ENCODE assay signal across 11 cellular contexts in genomic region chr15:34154725-34155204, GRCh38. TPM values are rescaled to one million over a fixed set of nuclear protein-coding genes. Genes with fewer than 3 reads are reported as not detected.
A peak's percentile ranks its signal among the peaks of the same experiment; 100 is the strongest.
DNase-seq lines count a peak whose midpoint lies in the region; ATAC-seq and TF ChIP-seq lines count a peak whose summit lies in the region.
"Had no signal": no experiment of that assay in that cellular context is flagged by ENCODE, and none has a peak within 500 bp of the region (broad histone marks: within the 10 kb centered on the region; RNA-seq: fewer than 3 reads in every experiment).

No MANE protein-coding gene starts in this region.

- H3K4me3 ChIP-seq in BLaER1, result peak overlapping the region; percentile 0; the same call in 1 of the 2 replicates

- peak; percentile 67 for DNase-seq in HCEC 1CT
- DNase-seq in SW480 (ENCODE audit: low spot score), result peak; percentile 17
- peak; percentile 65 to 79 for DNase-seq in foreskin keratinocyte
- no peak for DNase-seq in NCI-H526 treated with DMSO at 0.1 percent for 48 hours (lab: John Stamatoyannopoulos, UW)
- no peak for DNase-seq in NCI-H2107 treated with DMSO at 0.1 percent for 48 hours (lab: John Stamatoyannopoulos, UW; ENCODE audit: unreplicated experiment)
- no peak for DNase-seq in dedifferentiated amniotic fluid mesenchymal stem cell (ENCODE audit: extremely low spot score)
- DNase-seq in NCI-H1930 (lab: John Stamatoyannopoulos, UW), result no peak
- DNase-seq: naive thymus-derived CD8-positive, alpha-beta T cell; NCI-H748 treated with DMSO at 0.1 percent for 48 hours had no signal

- peaks cover 45% of the 10 kb centered on the region for H3K9me3 ChIP-seq in BLaER1

- no peaks in the 10 kb centered on the region for H3K27me3 ChIP-seq in BLaER1
- H3K27me3 ChIP-seq in foreskin keratinocyte, result no peaks in the 10 kb centered on the region

- H3K27ac ChIP-seq in BLaER1 (no peak overlapping the region), foreskin keratinocyte (peak overlapping the region; percentile 71)

- peak; percentile 98 for ATAC-seq in foreskin keratinocyte
- ATAC-seq: naive thymus-derived CD8-positive, alpha-beta T cell; WTC11 had no signal

- H3K4me1 ChIP-seq in BLaER1, result no peaks in the 10 kb centered on the region
- no peaks in the 10 kb centered on the region for H3K4me1 ChIP-seq in foreskin keratinocyte

- no peak overlapping the region for H3K9ac ChIP-seq in BLaER1

- no peak overlapping the region for H3K4me2 ChIP-seq in BLaER1

- peaks cover 94% of the 10 kb centered on the region for H3K36me3 ChIP-seq in BLaER1

- TF ChIP-seq CTCF in foreskin keratinocyte (conservative IDR thresholded peaks at IDR 0.05), result no peak

- H4K20me1 ChIP-seq in BLaER1, result no peaks in the 10 kb centered on the region

RNA-seq across cellular contexts. Expression of gene PGBD4, which starts 52.9 kb away (rescaled TPM):
- 0.88 and 0.95 TPM in 2 replicates for total RNA-seq in foreskin keratinocyte
- 0.28 and 0.37 TPM in 2 replicates for polyA plus RNA-seq in foreskin keratinocyte

RNA-seq across cellular contexts. Expression of gene EMC7, which starts 53.1 kb away (rescaled TPM):
- 47.2 and 51.8 TPM in 2 replicates for total RNA-seq in foreskin keratinocyte
- 76.3 and 80.0 TPM in 2 replicates for polyA plus RNA-seq in foreskin keratinocyte

RNA-seq across cellular contexts. Expression of gene KATNBL1, which starts 55.1 kb away (rescaled TPM):
- 40.5 and 46.2 TPM in 2 replicates for total RNA-seq in foreskin keratinocyte
- polyA plus RNA-seq in foreskin keratinocyte, result 19.1 and 20.8 TPM in 2 replicates

Comparison
In these comparisons a context has a peak if more than half of its experiments do, and no peak if none do; other contexts are left out.
1. DNase-seq: peak in HCEC 1CT (single experiment), SW480 (single experiment) and foreskin keratinocyte (2 of 2); none in NCI-H526 treated with DMSO at 0.1 percent for 48 hours (single experiment), NCI-H2107 treated with DMSO at 0.1 percent for 48 hours (single experiment), dedifferentiated amniotic fluid mesenchymal stem cell (single experiment) and NCI-H1930 (0 of 2).